Comparison of ENCODE assay signal across 20 cellular contexts in genomic region chr12:51938744-51939143, GRCh38. TPM values are rescaled to one million over a fixed set of nuclear protein-coding genes. Genes with fewer than 3 reads are reported as not detected.
"Had no signal": no experiment of that assay in that cellular context is flagged by ENCODE, and none has a peak within 500 bp of the region (broad histone marks: within the 10 kb centered on the region; RNA-seq: fewer than 3 reads in every experiment).

No MANE protein-coding gene starts in this region.

- H3K4me3 Mint-ChIP-seq: activated T-cell treated with anti-CD3 and anti-CD28 coated beads, Interleukin-2, amount 50 U/mL, for 24 hours; natural killer cell treated with Interleukin-12 subunit alpha and Interleukin-12 subunit beta and Interleukin-15 and Interleukin-18, amount 100 ng/mL, for 72 hours; stimulated activated naive B cell treated with anti-CD40 and anti-IgM and Interleukin-4, amounts not matched to agents 10 μg/mL and 1 μg/mL and 100 μg/mL, for 72 hours had no signal

- H3K9me3 Mint-ChIP-seq: activated T-cell treated with anti-CD3 and anti-CD28 coated beads, Interleukin-2, amount 50 U/mL, for 24 hours; natural killer cell treated with Interleukin-12 subunit alpha and Interleukin-12 subunit beta and Interleukin-15 and Interleukin-18, amount 100 ng/mL, for 72 hours; stimulated activated naive B cell treated with anti-CD40 and anti-IgM and Interleukin-4, amounts not matched to agents 10 μg/mL and 1 μg/mL and 100 μg/mL, for 72 hours had no signal

- H3K27ac Mint-ChIP-seq: activated T-cell treated with anti-CD3 and anti-CD28 coated beads, Interleukin-2, amount 50 U/mL, for 24 hours; natural killer cell treated with Interleukin-12 subunit alpha and Interleukin-12 subunit beta and Interleukin-15 and Interleukin-18, amount 100 ng/mL, for 72 hours; stimulated activated naive B cell treated with anti-CD40 and anti-IgM and Interleukin-4, amounts not matched to agents 10 μg/mL and 1 μg/mL and 100 μg/mL, for 72 hours had no signal

- DNase-seq: activated CD4-positive, alpha-beta T cell treated with anti-CD3 and anti-CD28 coated beads, Interleukin-2, amount 50 U/mL, for 4 hours; activated CD4-positive, CD25-positive, alpha-beta regulatory T cell treated with anti-CD3 and anti-CD28 coated beads, Interleukin-2, amount 50 U/mL, for 72 hours; activated effector memory CD4-positive, alpha-beta T cell treated with Interleukin-2 at 50 U/mL for 16 hours; activated naive CD4-positive, alpha-beta T cell treated with anti-CD3 and anti-CD28 coated beads, Interleukin-2, amount 50 U/mL, for 16 hours; activated T-cell treated with anti-CD3 and anti-CD28 coated beads, Interleukin-2, amount 50 U/mL, for 24 hours; foreskin melanocyte; heart left ventricle; left ventricle myocardium inferior; mesenchymal stem cell; nucleus accumbens; stimulated activated CD4-positive, alpha-beta T cell treated with anti-CD3 and anti-CD28 coated beads, Interleukin-15, amount 100 ng/mL, for 24 hours; stimulated activated CD4-positive, alpha-beta T cell treated with anti-CD3 and anti-CD28 coated beads, Interleukin-4, amount 100 ng/mL, for 1 hour; stimulated activated naive B cell treated with anti-CD40 and anti-IgM and Interleukin-4, amounts not matched to agents 10 μg/mL and 1 μg/mL and 100 μg/mL, for 72 hours; T-helper 9 cell had no signal

- H3K36me3 Mint-ChIP-seq: natural killer cell treated with Interleukin-12 subunit alpha and Interleukin-12 subunit beta and Interleukin-15 and Interleukin-18, amount 100 ng/mL, for 72 hours had no signal

- H3K36me3 ChIP-seq: cardiac muscle cell, heart left ventricle, left ventricle myocardium inferior, tibial nerve, vagina had no signal

- H3K4me3 ChIP-seq: cardiac muscle cell, heart left ventricle, left ventricle myocardium inferior, tibial nerve, vagina had no signal

- ATAC-seq: heart left ventricle; natural killer cell treated with Interleukin-12 subunit alpha and Interleukin-12 subunit beta and Interleukin-15 and Interleukin-18, amount 100 ng/mL, for 72 hours; stimulated activated naive B cell treated with anti-CD40 and anti-IgM and Interleukin-4, amounts not matched to agents 10 μg/mL and 1 μg/mL and 100 μg/mL, for 72 hours had no signal

- H3K4me1 Mint-ChIP-seq: stimulated activated naive B cell treated with anti-CD40 and anti-IgM and Interleukin-4, amounts not matched to agents 10 μg/mL and 1 μg/mL and 100 μg/mL, for 72 hours had no signal

- H3K9me3 ChIP-seq: tibial nerve, vagina had no signal

- H3K27ac ChIP-seq: cardiac muscle cell, heart left ventricle, left ventricle myocardium inferior, tibial nerve, vagina had no signal

RNA-seq across cellular contexts. Expression of gene ACVRL1, which starts 31.4 kb away (rescaled TPM):
- total RNA-seq: natural killer cell treated with Interleukin-12 subunit alpha and Interleukin-12 subunit beta and Interleukin-15 and Interleukin-18, amount 100 ng/mL, for 72 hours had no signal

RNA-seq across cellular contexts. Expression of gene ANKRD33, which starts 50.8 kb away (rescaled TPM):
- total RNA-seq: astrocyte; heart left ventricle; left ventricle myocardium inferior; natural killer cell treated with Interleukin-12 subunit alpha and Interleukin-12 subunit beta and Interleukin-15 and Interleukin-18, amount 100 ng/mL, for 72 hours; posterior vena cava; vagina had no signal
